18 cellular contexts compared by ENCODE assay signal in genomic region chrX:149372861-149373260, GRCh38.
DNase-seq lines count a peak whose midpoint lies in the region; FAIRE-seq and TF ChIP-seq lines count a peak whose summit lies in the region.
"Had no signal": no experiment of that assay in that cellular context is flagged by ENCODE, and none has a peak within 500 bp of the region (broad histone marks: within the 10 kb centered on the region; RNA-seq: fewer than 3 reads in every experiment).

No MANE protein-coding gene starts in this region.

- in situ Hi-C loops in mammary epithelial cell (cut with MboI; ENCODE audit: low sequenced_read_pairs in 2 of 2) = no loop called here

- 0% methylated on average over 2 of the region's 2 CpGs for WGBS in mammary epithelial cell (ENCODE audit: low coverage, missing lambda C conversion rate)

- no peaks in the 10 kb centered on the region for H3K9me3 ChIP-seq in mammary epithelial cell (replicated peaks; ENCODE audit: insufficient read depth, low read length)
- H3K9me3 ChIP-seq: BLaER1 had no signal

- H3K27me3 ChIP-seq in mammary epithelial cell (ENCODE audit: insufficient read depth, low read length) = no peaks in the 10 kb centered on the region
- H3K27me3 ChIP-seq: BLaER1 had no signal

- H4K20me1 ChIP-seq in mammary epithelial cell (ENCODE audit: insufficient read depth, low read length) = no peaks in the 10 kb centered on the region
- H4K20me1 ChIP-seq: BLaER1 had no signal

- TF ChIP-seq CTCF in AG10803 (conservative IDR thresholded peaks at IDR 0.05; ENCODE audit: low read length) (no peak), mammary epithelial cell (conservative IDR thresholded peaks at IDR 0.05 in 1 of 2, IDR thresholded peaks at IDR 0.05 in 1 of 2; ENCODE audit: extremely low read depth in 1 of 2, insufficient read depth in 1 of 2, low read depth in 1 of 2, low read length in 2 of 2) (no peak), endothelial cell (IDR thresholded peaks at IDR 0.05; ENCODE audit: unreplicated experiment) (no peak)

- no peak overlapping the region for H3K9ac ChIP-seq in mammary epithelial cell (ENCODE audit: insufficient read depth, low read length)
- H3K9ac ChIP-seq: BLaER1 had no signal

- intact Hi-C loops in mammary epithelial cell (cut with micrococcal nuclease) = no loop called here

- no TSS peak for BruUV-seq in mammary epithelial cell (replicated peaks; lab: Mats Ljungman, UMichigan)

- H3K36me3 ChIP-seq in mammary epithelial cell (ENCODE audit: insufficient read depth, low read length) = no peaks in the 10 kb centered on the region
- H3K36me3 ChIP-seq: BLaER1 had no signal

- no peaks in the 10 kb centered on the region for H3K36me3 Mint-ChIP-seq in endothelial cell (ENCODE audit: low read depth, unreplicated experiment)
- H3K36me3 Mint-ChIP-seq: IgD-negative memory B cell had no signal

- CTCF ChIA-PET in mammary epithelial cell (lab: Charles Lee; ENCODE audit: low non-redundant PET) = no interaction called here

- no peaks in the 10 kb centered on the region for H3K79me2 ChIP-seq in mammary epithelial cell (ENCODE audit: insufficient read depth, low read length)

- no peaks in the 10 kb centered on the region for H3K27me3 Mint-ChIP-seq in endothelial cell (ENCODE audit: unreplicated experiment)
- H3K27me3 Mint-ChIP-seq: IgD-negative memory B cell had no signal

- no peak overlapping the region for H3K27ac ChIP-seq in mammary epithelial cell (ENCODE audit: insufficient read depth, low read depth, low read length)
- H3K27ac ChIP-seq: BLaER1, PC-9 had no signal

- no peak overlapping the region for H3K4me2 ChIP-seq in mammary epithelial cell (ENCODE audit: insufficient read depth, low read depth, low read length)
- H3K4me2 ChIP-seq: PC-9 had no signal

- DNase-seq in AG10803 (ENCODE audit: low read depth) = peak; percentile 3
- peak; percentile 22 for DNase-seq in HT1080 (ENCODE audit: low read depth)
- peak; percentile 4 for DNase-seq in RCC 7860 (ENCODE audit: low spot score)
- peak; percentile 20 for DNase-seq in mammary epithelial cell
- DNase-seq in NCI-H345 treated with DMSO at 0.1 percent for 48 hours (lab: John Stamatoyannopoulos, UW; ENCODE audit: unreplicated experiment) = no peak
- no peak for DNase-seq in endothelial cell (ENCODE audit: low spot score)
- no peak for DNase-seq in stimulated activated CD8-positive, alpha-beta memory T cell treated with anti-CD3 and anti-CD28 coated beads, Interleukin-4, amount 100 ng/mL, for 48 hours
- DNase-seq in stimulated activated CD4-positive, alpha-beta T cell treated with anti-CD3 and anti-CD28 coated beads, Interleukin-4, amount 100 ng/mL, for 4 hours = no peak
- DNase-seq: NCI-H1048, NCI-H146, NCI-H446 treated with DMSO at 0.1 percent for 48 hours, Right ventricle myocardium superior had no signal

- no peak for FAIRE-seq in RCC 7860 (lab: Jason Lieb, UNC)
- FAIRE-seq: GM12878, GM18507 had no signal

- H3K4me1 ChIP-seq in mammary epithelial cell (ENCODE audit: insufficient read depth, low read length) = no peaks in the 10 kb centered on the region

- H3K9me3 Mint-ChIP-seq in endothelial cell (ENCODE audit: unreplicated experiment) = no peaks in the 10 kb centered on the region
- H3K9me3 Mint-ChIP-seq: IgD-negative memory B cell; T-helper 1 cell treated with Interleukin-12 subunit alpha and Interleukin-12 subunit beta and Interleukin-4 antibody, amounts not matched to agents 30 μg/mL and 1 μg/mL, for 36 hours had no signal

- no peak overlapping the region for H3K4me3 Mint-ChIP-seq in endothelial cell (ENCODE audit: unreplicated experiment)
- H3K4me3 Mint-ChIP-seq: IgD-negative memory B cell; T-helper 1 cell treated with Interleukin-12 subunit alpha and Interleukin-12 subunit beta and Interleukin-4 antibody, amounts not matched to agents 30 μg/mL and 1 μg/mL, for 36 hours had no signal

- no peaks in the 10 kb centered on the region for H3K4me1 Mint-ChIP-seq in endothelial cell (ENCODE audit: unreplicated experiment)
- H3K4me1 Mint-ChIP-seq: IgD-negative memory B cell had no signal

- dilution Hi-C loops in mammary epithelial cell (cut with HindIII; ENCODE audit: low sequenced_read_pairs) = no loop called here

- no peak overlapping the region for H3K27ac Mint-ChIP-seq in endothelial cell (ENCODE audit: unreplicated experiment)
- H3K27ac Mint-ChIP-seq: IgD-negative memory B cell; T-helper 1 cell treated with Interleukin-12 subunit alpha and Interleukin-12 subunit beta and Interleukin-4 antibody, amounts not matched to agents 30 μg/mL and 1 μg/mL, for 36 hours had no signal

- no peak overlapping the region for H2AFZ ChIP-seq in mammary epithelial cell (ENCODE audit: low read depth, low read length)
- H2AFZ ChIP-seq: PC-9 had no signal

- H3K4me3 ChIP-seq in AG10803 (ENCODE audit: low read length) = no peak overlapping the region
- no peak overlapping the region for H3K4me3 ChIP-seq in mammary epithelial cell (replicated peaks in 1 of 3; ENCODE audit: insufficient read depth in 1 of 3, low read depth in 2 of 3, low read length in 3 of 3)
- H3K4me3 ChIP-seq: BLaER1, GM12878, PC-9 had no signal

Comparison
In these comparisons a context has a peak if more than half of its experiments do, and no peak if none do; other contexts are left out.
1. DNase-seq: peak in AG10803 (single experiment), HT1080 (single experiment), RCC 7860 (single experiment) and mammary epithelial cell (single experiment); none in NCI-H345 treated with DMSO at 0.1 percent for 48 hours (single experiment), endothelial cell (single experiment), stimulated activated CD8-positive, alpha-beta memory T cell treated with anti-CD3 and anti-CD28 coated beads, Interleukin-4, amount 100 ng/mL, for 48 hours (single experiment) and stimulated activated CD4-positive, alpha-beta T cell treated with anti-CD3 and anti-CD28 coated beads, Interleukin-4, amount 100 ng/mL, for 4 hours (0 of 2).